In the genomic region with DNA sequence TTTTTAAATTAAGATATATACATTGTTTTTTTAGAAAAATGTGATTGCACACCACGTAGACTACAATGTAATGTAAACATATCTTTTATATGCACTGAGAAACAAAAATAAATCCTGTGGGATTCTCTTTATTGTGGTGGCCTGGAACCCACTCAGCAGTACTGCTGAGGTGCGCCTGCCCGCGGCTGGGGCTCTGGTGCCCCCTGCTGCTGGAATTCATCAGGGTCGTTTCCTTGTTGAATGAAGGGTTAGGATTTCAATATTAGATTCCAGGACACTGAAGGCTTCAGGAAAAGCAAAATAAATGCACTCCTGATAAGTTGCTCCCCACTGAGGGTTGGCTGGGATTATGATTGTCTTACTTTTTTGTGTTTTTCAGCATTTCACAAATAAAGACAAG, we compare ENCODE assay signal across 9 cellular contexts.
DNase-seq lines count a peak whose midpoint lies in the region; ATAC-seq and TF ChIP-seq lines count a peak whose summit lies in the region.
"Had no signal": no experiment of that assay in that cellular context is flagged by ENCODE, and none has a peak within 500 bp of the region (broad histone marks: within the 10 kb centered on the region; RNA-seq: fewer than 3 reads in every experiment).

No MANE protein-coding gene starts in this region.

- no peaks in the 10 kb centered on the region for H3K4me1 ChIP-seq in Loucy (ENCODE audit: insufficient read depth, low read length, poor library complexity, severe bottlenecking)
- H3K4me1 ChIP-seq: vagina had no signal

- H3K27me3 ChIP-seq in Loucy (ENCODE audit: insufficient read depth, low read length, poor library complexity, severe bottlenecking) = no peaks in the 10 kb centered on the region
- H3K27me3 ChIP-seq: vagina had no signal

- H3K36me3 Mint-ChIP-seq in nephron (ENCODE audit: low read depth) = no peaks in the 10 kb centered on the region
- no peaks in the 10 kb centered on the region for H3K36me3 Mint-ChIP-seq in stimulated activated naive B cell treated with anti-CD40 and anti-IgM and Interleukin-4, amounts not matched to agents 10 μg/mL and 1 μg/mL and 100 μg/mL, for 72 hours

- no peak overlapping the region for H3K27ac ChIP-seq in RWPE1
- H3K27ac ChIP-seq: vagina had no signal

- no peak overlapping the region for H3K9ac ChIP-seq in Loucy (ENCODE audit: low read depth, low read length, poor library complexity, severe bottlenecking)

- H3K9me3 Mint-ChIP-seq in nephron = peaks cover 10% of the 10 kb centered on the region
- peaks cover 2 to 4% of the 10 kb centered on the region in 2 donors for H3K9me3 Mint-ChIP-seq in stimulated activated naive B cell treated with anti-CD40 and anti-IgM and Interleukin-4, amounts not matched to agents 10 μg/mL and 1 μg/mL and 100 μg/mL, for 72 hours

- H3F3A ChIP-seq in Loucy (ENCODE audit: low read depth) = no peaks in the 10 kb centered on the region

- H3K4me3 Mint-ChIP-seq in nephron = no peak overlapping the region
- no peak overlapping the region for H3K4me3 Mint-ChIP-seq in stimulated activated naive B cell treated with anti-CD40 and anti-IgM and Interleukin-4, amounts not matched to agents 10 μg/mL and 1 μg/mL and 100 μg/mL, for 72 hours

- H3K4me3 ChIP-seq in Loucy (ENCODE audit: low read length, poor library complexity, severe bottlenecking) = no peak overlapping the region
- H3K4me3 ChIP-seq: vagina had no signal

- no peaks in the 10 kb centered on the region for H3K79me2 ChIP-seq in Loucy (ENCODE audit: insufficient read depth, low read length)

- H3K9me3 ChIP-seq in Loucy (ENCODE audit: insufficient read depth, low read depth, low read length) = no peaks in the 10 kb centered on the region
- H3K9me3 ChIP-seq: vagina had no signal

- H2AFZ ChIP-seq in Loucy (ENCODE audit: low read length) = no peak overlapping the region

- no peaks in the 10 kb centered on the region for H4K20me1 ChIP-seq in Loucy (ENCODE audit: insufficient read depth, low read length, poor library complexity, severe bottlenecking)

- DNase-seq in GM10248 (ENCODE audit: extremely low spot score) (no peak), RWPE1 (ENCODE audit: low spot score) (no peak), NCI-H1436 (lab: John Stamatoyannopoulos, UW) (no peak)
- peak; percentile 31 for DNase-seq in activated naive CD4-positive, alpha-beta T cell treated with anti-CD3 and anti-CD28 coated beads, Interleukin-2, amount 50 U/mL, for 16 hours
- no peak for DNase-seq in stimulated activated naive B cell treated with anti-CD40 and anti-IgM and Interleukin-4, amounts not matched to agents 10 μg/mL and 1 μg/mL and 100 μg/mL, for 72 hours

- CTCF ChIA-PET in GM10248 (lab: Yijun Ruan, JAX) = no interaction called here
- CTCF ChIA-PET in RWPE1 (lab: Yijun Ruan, JAX) = no interaction called here

- H3K27me3 Mint-ChIP-seq in nephron (ENCODE audit: low read depth) = peaks cover 7% of the 10 kb centered on the region
- peaks cover 6 to 9% of the 10 kb centered on the region in 2 donors for H3K27me3 Mint-ChIP-seq in stimulated activated naive B cell treated with anti-CD40 and anti-IgM and Interleukin-4, amounts not matched to agents 10 μg/mL and 1 μg/mL and 100 μg/mL, for 72 hours

- no peaks in the 10 kb centered on the region for H3K9me2 ChIP-seq in Loucy (replicated peaks; ENCODE audit: low read depth, low read length)

- POLR2A ChIA-PET in GM10248 (lab: Yijun Ruan, JAX) (no interaction called here), RWPE1 (lab: Yijun Ruan, JAX; ENCODE audit: low non-redundant PET) (no interaction called here)

- no peak for ATAC-seq in stimulated activated naive B cell treated with anti-CD40 and anti-IgM and Interleukin-4, amounts not matched to agents 10 μg/mL and 1 μg/mL and 100 μg/mL, for 72 hours (replicated peaks)
- no peak for ATAC-seq in HG02852 (IDR thresholded peaks at IDR 0.05; ENCODE audit: unreplicated experiment)

- H3K36me3 ChIP-seq in Loucy (ENCODE audit: insufficient read depth, low read length) = no peaks in the 10 kb centered on the region
- H3K36me3 ChIP-seq: vagina had no signal

- TF ChIP-seq CTCF in GM10248 (IDR thresholded peaks at IDR 0.05; ENCODE audit: control extremely low read depth, extremely low read depth, low read depth, missing control alignments) (peak; percentile 25), Loucy (conservative IDR thresholded peaks at IDR 0.05; ENCODE audit: low read length) (peak; percentile 73), nephron (IDR thresholded peaks at IDR 0.05; ENCODE audit: unreplicated experiment in 3 of 3) (peak; percentile 41 to 49 (median 44)), RWPE1 (conservative IDR thresholded peaks at IDR 0.05; ENCODE audit: low read depth) (no peak; the same call in 1 of the 2 replicates)

- H3K27ac Mint-ChIP-seq in nephron = peak overlapping the region in 1 of 3 experiments; percentile 67
- no peak overlapping the region for H3K27ac Mint-ChIP-seq in stimulated activated naive B cell treated with anti-CD40 and anti-IgM and Interleukin-4, amounts not matched to agents 10 μg/mL and 1 μg/mL and 100 μg/mL, for 72 hours

- H3K4me1 Mint-ChIP-seq in nephron = peaks cover 18% of the 10 kb centered on the region
- no peaks in the 10 kb centered on the region for H3K4me1 Mint-ChIP-seq in stimulated activated naive B cell treated with anti-CD40 and anti-IgM and Interleukin-4, amounts not matched to agents 10 μg/mL and 1 μg/mL and 100 μg/mL, for 72 hours

- H3K4me2 ChIP-seq in Loucy (ENCODE audit: low read depth, low read length, poor library complexity, severe bottlenecking) = no peak overlapping the region
